19 cellular contexts compared by ENCODE assay signal in genomic region chr6:33587529-33588215, GRCh38.
"Had no signal": no experiment of that assay in that cellular context is flagged by ENCODE, and none has a peak within 500 bp of the region (broad histone marks: within the 10 kb centered on the region; RNA-seq: fewer than 3 reads in every experiment).

No MANE protein-coding gene starts in this region.

- H3K9me3 Mint-ChIP-seq: activated CD4-positive, alpha-beta T cell treated with anti-CD3 and anti-CD28 coated beads, Interleukin-2, amount 10 ng/mL, durations not matched to agents 7 days and 5 days; activated naive CD8-positive, alpha-beta T cell treated with anti-CD3 and anti-CD28 coated beads, Interleukin-2, amount 10 ng/mL, durations not matched to agents 7 days and 5 days; activated T-cell treated with anti-CD3 and anti-CD28 coated beads, Interleukin-2, amount 50 U/mL, for 72 hours; natural killer cell had no signal

- H3K36me3 ChIP-seq: brain microvascular endothelial cell, left lung, right atrium auricular region, tibial nerve, vagina had no signal

- H3K4me3 ChIP-seq: left lung, right atrium auricular region, tibial nerve, vagina had no signal

- H3K27me3 ChIP-seq: brain microvascular endothelial cell, right atrium auricular region, tibial nerve, vagina had no signal

- H3K27ac Mint-ChIP-seq: activated CD4-positive, alpha-beta T cell treated with anti-CD3 and anti-CD28 coated beads, Interleukin-2, amount 10 ng/mL, durations not matched to agents 7 days and 5 days; activated T-cell treated with anti-CD3 and anti-CD28 coated beads, Interleukin-2, amount 50 U/mL, for 72 hours had no signal

- H3K27ac ChIP-seq: brain microvascular endothelial cell, left lung, right atrium auricular region, tibial nerve, vagina had no signal

- H3K9me3 ChIP-seq: left lung, right atrium auricular region, tibial nerve, vagina had no signal

- ATAC-seq: activated T-cell treated with anti-CD3 and anti-CD28 coated beads, Interleukin-2, amount 50 U/mL, for 72 hours; left lung; natural killer cell had no signal

- H3K4me3 Mint-ChIP-seq: activated CD4-positive, alpha-beta T cell treated with anti-CD3 and anti-CD28 coated beads, Interleukin-2, amount 10 ng/mL, durations not matched to agents 7 days and 5 days; activated naive CD8-positive, alpha-beta T cell treated with anti-CD3 and anti-CD28 coated beads, Interleukin-2, amount 10 ng/mL, durations not matched to agents 7 days and 5 days; activated T-cell treated with anti-CD3 and anti-CD28 coated beads, Interleukin-2, amount 50 U/mL, for 72 hours; natural killer cell had no signal

- DNase-seq: activated CD4-positive, alpha-beta T cell treated with anti-CD3 and anti-CD28 coated beads, Interleukin-2, amount 10 ng/mL, durations not matched to agents 7 days and 5 days; activated CD8-positive, alpha-beta memory T cell treated with anti-CD3 and anti-CD28 coated beads, Interleukin-2, amount 50 U/mL, for 48 hours; activated gamma-delta T cell treated with Interleukin-2 at 50 U/mL for 16 hours; activated naive CD8-positive, alpha-beta T cell treated with anti-CD3 and anti-CD28 coated beads, Interleukin-2, amount 10 ng/mL, durations not matched to agents 7 days and 5 days; activated T-cell treated with anti-CD3 and anti-CD28 coated beads, Interleukin-2, amount 50 U/mL, for 72 hours; brain microvascular endothelial cell; cerebellar nuclear complex; effector memory CD4-positive, alpha-beta T cell; left lung; natural killer cell; small intestine; stimulated activated CD4-positive, alpha-beta T cell treated with anti-CD3 and anti-CD28 coated beads, Interleukin-4, amount 100 ng/mL, for 24 hours; stimulated activated naive CD4-positive, alpha-beta T cell treated with Interleukin-2 at 50 U/mL for 16 hours; substantia nigra had no signal

- H3K36me3 Mint-ChIP-seq: activated naive CD8-positive, alpha-beta T cell treated with anti-CD3 and anti-CD28 coated beads, Interleukin-2, amount 10 ng/mL, durations not matched to agents 7 days and 5 days; natural killer cell had no signal

- FAIRE-seq: frontal cortex, keratinocyte, small intestine had no signal
